Comparison of ENCODE assay signal across 34 cellular contexts in genomic region chr1:157419845-157420542, GRCh38.
"Had no signal": no experiment of that assay in that cellular context is flagged by ENCODE, and none has a peak within 500 bp of the region (broad histone marks: within the 10 kb centered on the region; RNA-seq: fewer than 3 reads in every experiment).

No MANE protein-coding gene starts in this region.

- H3K27ac Mint-ChIP-seq: activated CD4-positive, alpha-beta T cell treated with anti-CD3 and anti-CD28 coated beads, Interleukin-2, amount 10 ng/mL, durations not matched to agents 24 days and 14 days; activated CD8-positive, alpha-beta T cell treated with anti-CD3 and anti-CD28 coated beads for 36 hours; activated naive CD8-positive, alpha-beta T cell treated with anti-CD3 and anti-CD28 coated beads for 36 hours; activated T-cell treated with anti-CD3 and anti-CD28 coated beads, Interleukin-2, amount 50 U/mL, for 72 hours; activated T-helper 17 cell treated with anti-CD3 and anti-CD28 coated beads, Interleukin-2, amount 50 U/mL, for 72 hours had no signal

- H3K4me1 Mint-ChIP-seq: activated CD4-positive, alpha-beta T cell treated with anti-CD3 and anti-CD28 coated beads, Interleukin-2, amount 10 ng/mL, durations not matched to agents 24 days and 14 days; activated naive CD8-positive, alpha-beta T cell treated with anti-CD3 and anti-CD28 coated beads for 36 hours; activated T-helper 17 cell treated with anti-CD3 and anti-CD28 coated beads, Interleukin-2, amount 50 U/mL, for 72 hours had no signal

- H3K9ac ChIP-seq: KMS-11 had no signal

- ATAC-seq: activated CD8-positive, alpha-beta T cell treated with anti-CD3 and anti-CD28 coated beads for 36 hours; activated T-cell treated with anti-CD3 and anti-CD28 coated beads, Interleukin-2, amount 50 U/mL, for 72 hours; activated T-helper 17 cell treated with anti-CD3 and anti-CD28 coated beads, Interleukin-2, amount 50 U/mL, for 72 hours had no signal

- H3K4me3 Mint-ChIP-seq: activated CD4-positive, alpha-beta T cell treated with anti-CD3 and anti-CD28 coated beads, Interleukin-2, amount 10 ng/mL, durations not matched to agents 24 days and 14 days; activated CD8-positive, alpha-beta T cell treated with anti-CD3 and anti-CD28 coated beads for 36 hours; activated naive CD8-positive, alpha-beta T cell treated with anti-CD3 and anti-CD28 coated beads for 36 hours; activated T-cell treated with anti-CD3 and anti-CD28 coated beads, Interleukin-2, amount 50 U/mL, for 72 hours; activated T-helper 17 cell treated with anti-CD3 and anti-CD28 coated beads, Interleukin-2, amount 50 U/mL, for 72 hours had no signal

- FAIRE-seq: RCC 7860 had no signal

- H2AFZ ChIP-seq: PC-9 had no signal

- H3K4me2 ChIP-seq: KMS-11, PC-9 had no signal

- H3K27ac ChIP-seq: KMS-11, PC-9, VCaP had no signal

- H3K4me3 ChIP-seq: PC-9 had no signal

- DNase-seq: activated CD4-positive, alpha-beta T cell treated with anti-CD3 and anti-CD28 coated beads, Interleukin-2, amount 10 ng/mL, durations not matched to agents 24 days and 14 days; activated CD4-positive, alpha-beta T cell treated with anti-CD3 and anti-CD28 coated beads, Interleukin-2, amount 50 U/mL, for 4 hours; activated CD4-positive, CD25-positive, alpha-beta regulatory T cell; activated CD8-positive, alpha-beta T cell treated with anti-CD3 and anti-CD28 coated beads for 36 hours; activated effector memory CD4-positive, alpha-beta T cell treated with anti-CD3 and anti-CD28 coated beads, Interleukin-2, amount 50 U/mL, for 16 hours; activated naive CD4-positive, alpha-beta T cell; activated naive CD4-positive, alpha-beta T cell treated with anti-CD3 and anti-CD28 coated beads, Interleukin-2, amount 50 U/mL, for 16 hours; activated naive CD8-positive, alpha-beta T cell treated with anti-CD3 and anti-CD28 coated beads for 36 hours; activated T-cell treated with anti-CD3 and anti-CD28 coated beads, Interleukin-2, amount 50 U/mL, for 1 hour; activated T-cell treated with anti-CD3 and anti-CD28 coated beads, Interleukin-2, amount 50 U/mL, for 72 hours; amniotic stem cell; aorta; MM.1S; NCI-H1092 treated with DMSO at 0.1 percent for 48 hours; NCI-H1417; NCI-H146; NCI-H187; NCI-H2029 treated with DMSO at 0.1 percent for 48 hours; NCI-H2171 treated with DMSO at 0.1 percent for 48 hours; NCI-H2227 treated with DMSO at 0.1 percent for 48 hours; NCI-H446; NCI-H510A treated with DMSO at 0.1 percent for 48 hours; NCI-H526 treated with DMSO at 0.1 percent for 48 hours; NCI-H774; PC-9; Right ventricle myocardium superior; SW 1271; T-helper 1 cell; T-helper 2 cell; T-helper 9 cell had no signal

- H3K27me3 Mint-ChIP-seq: activated CD4-positive, alpha-beta T cell treated with anti-CD3 and anti-CD28 coated beads, Interleukin-2, amount 10 ng/mL, durations not matched to agents 24 days and 14 days had no signal

- H3K9me3 Mint-ChIP-seq: activated CD4-positive, alpha-beta T cell treated with anti-CD3 and anti-CD28 coated beads, Interleukin-2, amount 10 ng/mL, durations not matched to agents 24 days and 14 days; activated CD8-positive, alpha-beta T cell treated with anti-CD3 and anti-CD28 coated beads for 36 hours; activated naive CD8-positive, alpha-beta T cell treated with anti-CD3 and anti-CD28 coated beads for 36 hours; activated T-cell treated with anti-CD3 and anti-CD28 coated beads, Interleukin-2, amount 50 U/mL, for 72 hours; activated T-helper 17 cell treated with anti-CD3 and anti-CD28 coated beads, Interleukin-2, amount 50 U/mL, for 72 hours had no signal

- H3K36me3 Mint-ChIP-seq: activated naive CD8-positive, alpha-beta T cell treated with anti-CD3 and anti-CD28 coated beads for 36 hours had no signal
